ENCODE assay signal across 6 cellular contexts in the genomic region with DNA sequence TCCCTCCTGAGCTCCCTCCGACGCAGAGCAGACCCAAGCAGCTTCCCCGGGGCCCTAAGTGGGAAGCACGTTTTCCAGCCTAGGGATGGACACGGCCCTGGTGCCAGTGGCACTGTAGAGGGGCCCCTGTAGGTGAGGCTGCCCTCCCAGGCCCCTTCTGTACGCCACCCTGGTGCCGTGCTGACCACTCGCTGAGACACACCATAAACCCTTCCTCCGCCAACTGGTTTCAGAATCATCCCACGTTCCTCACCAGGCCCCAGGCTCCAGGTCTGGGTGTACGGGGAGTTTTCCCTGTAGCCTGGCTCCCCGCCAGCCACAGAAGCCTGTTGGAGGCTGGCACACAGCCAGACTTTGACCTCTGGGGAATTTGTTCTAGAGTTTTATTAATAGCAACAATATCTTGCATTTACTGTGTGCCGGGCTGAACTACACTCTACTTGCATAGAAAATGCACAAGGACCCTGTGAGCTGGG. TPM values are rescaled to one million over a fixed set of nuclear protein-coding genes. Genes with fewer than 3 reads are reported as not detected.
DNase-seq lines count a peak whose midpoint lies in the region; ATAC-seq, FAIRE-seq and TF ChIP-seq lines count a peak whose summit lies in the region.

No MANE protein-coding gene starts in this region.

- TF ChIP-seq CTCF in fibroblast of villous mesenchyme (IDR thresholded peaks at IDR 0.05; ENCODE audit: insufficient read depth, low read depth, low read length): no peak

- DNase-seq in NCI-H2081 (lab: John Stamatoyannopoulos, UW) (peak; percentile 55 to 69), NCI-H2081 treated with DMSO at 0.1 percent for 48 hours (lab: John Stamatoyannopoulos, UW) (no peak), fibroblast of villous mesenchyme (ENCODE audit: low read depth) (peak; percentile 88), urothelium cell line (ENCODE audit: low spot score) (peak; percentile 73), globus pallidus (ENCODE audit: low spot score) (no peak)

- ATAC-seq in HG02852 (IDR thresholded peaks at IDR 0.05; ENCODE audit: unreplicated experiment): no peak

- no peak for FAIRE-seq in urothelium cell line (lab: Jason Lieb, UNC)

- H3K4me3 ChIP-seq in fibroblast of villous mesenchyme (ENCODE audit: low read depth, low read length): no peak overlapping the region

RNA-seq across cellular contexts. Expression of a gene that starts 18.2 kb away (rescaled TPM):
- not detected in 2 replicates for total RNA-seq in fibroblast of villous mesenchyme

RNA-seq across cellular contexts. Expression of a gene that starts 26.7 kb away (rescaled TPM):
- total RNA-seq in fibroblast of villous mesenchyme: 1,727 and 1,986 TPM in 2 replicates

RNA-seq across cellular contexts. Expression of a gene that starts 26.9 kb away (rescaled TPM):
- total RNA-seq in fibroblast of villous mesenchyme: 14.2 TPM in 2 replicates

RNA-seq across cellular contexts. Expression of a gene that starts 58.1 kb away (rescaled TPM):
- total RNA-seq in fibroblast of villous mesenchyme: 4.3 and 5.5 TPM in 2 replicates

Comparison
In these comparisons a context has a peak if more than half of its experiments do, and no peak if none do; other contexts are left out.
1. DNase-seq: peak in NCI-H2081 (2 of 2), fibroblast of villous mesenchyme (single experiment) and urothelium cell line (single experiment); none in NCI-H2081 treated with DMSO at 0.1 percent for 48 hours (single experiment) and globus pallidus (single experiment).